Comparison of ENCODE assay signal across 16 cellular contexts in the genomic region with DNA sequence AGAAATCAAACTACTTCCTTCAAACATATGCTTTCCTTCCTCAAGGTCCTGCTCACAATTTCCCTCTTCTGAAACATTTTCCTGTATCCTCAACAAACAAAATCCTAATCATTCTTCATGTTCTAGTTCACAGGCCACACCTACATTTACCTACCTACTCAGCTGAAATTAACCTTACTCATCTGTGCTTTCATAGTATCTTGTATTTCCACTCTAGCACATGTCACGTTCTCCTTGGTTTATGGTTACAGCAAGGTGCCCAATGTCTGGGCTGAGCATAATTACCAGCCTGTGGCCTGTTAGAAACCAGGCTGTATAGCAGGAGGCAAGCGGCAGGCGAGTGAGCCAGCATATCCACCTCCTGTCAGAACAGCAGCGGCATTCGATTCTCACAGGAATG. TPM values are rescaled to one million over a fixed set of nuclear protein-coding genes. Genes with fewer than 3 reads are reported as not detected.
DNase-seq lines count a peak whose midpoint lies in the region; ATAC-seq, FAIRE-seq and TF ChIP-seq lines count a peak whose summit lies in the region.
"Had no signal": no experiment of that assay in that cellular context is flagged by ENCODE, and none has a peak within 500 bp of the region (broad histone marks: within the 10 kb centered on the region; RNA-seq: fewer than 3 reads in every experiment).

No MANE protein-coding gene starts in this region.

- H3K18ac ChIP-seq in mesenchymal stem cell (ENCODE audit: low read depth in 1 of 2, low read length in 2 of 2) = no peak overlapping the region

- H4K8ac ChIP-seq in mesenchymal stem cell (ENCODE audit: low read length) = no peak overlapping the region

- 91 to 93% methylated on average over 5 of the region's 5 CpGs for WGBS in esophagus, 2 donors
- WGBS in mesenchymal stem cell = 99% methylated on average over 5 of the region's 5 CpGs

- H3K4me3 Mint-ChIP-seq in T-helper 17 cell = no peak overlapping the region
- no peak overlapping the region for H3K4me3 Mint-ChIP-seq in GM23338
- H3K4me3 Mint-ChIP-seq: B cell; CD4-positive, alpha-beta memory T cell had no signal

- H3K27me3 Mint-ChIP-seq in T-helper 17 cell (no peaks in the 10 kb centered on the region), GM23338 (ENCODE audit: insufficient read depth, low read depth, poor library complexity) (no peaks in the 10 kb centered on the region)
- H3K27me3 Mint-ChIP-seq: B cell; CD4-positive, alpha-beta memory T cell had no signal

- H3K27me3 ChIP-seq in esophagus (ENCODE audit: control insufficient read depth in 1 of 2, insufficient read depth in 2 of 2, low read length in 2 of 2) (no peaks in the 10 kb centered on the region), mesenchymal stem cell (ENCODE audit: control insufficient read depth in 1 of 2, insufficient read depth in 1 of 2, low read length in 2 of 2) (no peaks in the 10 kb centered on the region), GM23338 (ENCODE audit: insufficient read depth) (no peaks in the 10 kb centered on the region)

- no peaks in the 10 kb centered on the region for H3K9me3 Mint-ChIP-seq in GM23338
- H3K9me3 Mint-ChIP-seq: CD4-positive, alpha-beta memory T cell had no signal

- H2BK5ac ChIP-seq in mesenchymal stem cell (ENCODE audit: low read depth, low read length, poor library complexity, severe bottlenecking) = no peak overlapping the region

- no peak for TF ChIP-seq CTCF in GM23338 (conservative IDR thresholded peaks at IDR 0.05; ENCODE audit: low read depth in 2 of 2)

- no peak for DNase-seq in GM12892 (ENCODE audit: insufficient read length)
- no peak for DNase-seq in T-helper 17 cell
- no peak for DNase-seq in mesenchymal stem cell
- no peak for DNase-seq in LoVo (ENCODE audit: low spot score)
- DNase-seq in NCI-H526 treated with DMSO at 0.1 percent for 48 hours (lab: John Stamatoyannopoulos, UW) = no peak
- DNase-seq in GM23338 (ENCODE audit: low spot score) = no peak
- DNase-seq: C1 segment of cervical spinal cord; CD4-positive, alpha-beta memory T cell; DMS79; HCEC 1CT had no signal

- H3K36me3 Mint-ChIP-seq in T-helper 17 cell (ENCODE audit: low read depth) (peaks cover 7% of the 10 kb centered on the region), GM23338 (ENCODE audit: low read depth) (peaks cover 89% of the 10 kb centered on the region)

- H3K36me3 ChIP-seq in esophagus (ENCODE audit: control insufficient read depth in 2 of 2, insufficient read depth in 2 of 2, low read length in 1 of 2) = peaks cover 4 to 8% of the 10 kb centered on the region in 2 donors
- H3K36me3 ChIP-seq in mesenchymal stem cell (ENCODE audit: control insufficient read depth in 1 of 2, insufficient read depth in 2 of 2, low read depth in 1 of 2, low read length in 2 of 2) = peaks cover 18 to 90% of the 10 kb centered on the region in 2 experiments
- peaks cover 67% of the 10 kb centered on the region for H3K36me3 ChIP-seq in GM23338 (ENCODE audit: insufficient read depth)

- no peak overlapping the region for H3K14ac ChIP-seq in mesenchymal stem cell (ENCODE audit: low read length in 2 of 2)

- peaks cover 20% of the 10 kb centered on the region for H3K79me1 ChIP-seq in mesenchymal stem cell (replicated peaks; ENCODE audit: low read length, poor library complexity, severe bottlenecking)

- H2AFZ ChIP-seq in mesenchymal stem cell (ENCODE audit: low read depth, low read length) (no peak overlapping the region), GM23338 (no peak overlapping the region)

- no peak overlapping the region for H2BK15ac ChIP-seq in mesenchymal stem cell (ENCODE audit: low read depth, poor library complexity, severe bottlenecking)

- no peak overlapping the region for H2AK5ac ChIP-seq in mesenchymal stem cell (ENCODE audit: low read length, severe bottlenecking)

- H3K9ac ChIP-seq in mesenchymal stem cell (ENCODE audit: low read length) = no peak overlapping the region

- no peaks in the 10 kb centered on the region for H3K4me1 ChIP-seq in esophagus (ENCODE audit: control insufficient read depth in 2 of 2, insufficient read depth in 2 of 2, low read length in 1 of 2)
- peaks cover 2% of the 10 kb centered on the region for H3K4me1 ChIP-seq in mesenchymal stem cell (ENCODE audit: control insufficient read depth, insufficient read depth, low read depth, low read length)
- H3K4me1 ChIP-seq in GM23338 (ENCODE audit: insufficient read depth) = no peaks in the 10 kb centered on the region

- no peaks in the 10 kb centered on the region for H3F3A ChIP-seq in GM23338 (replicated peaks; ENCODE audit: low read depth)

- peak overlapping the region; percentile 53 for H3K27ac Mint-ChIP-seq in T-helper 17 cell
- H3K27ac Mint-ChIP-seq in GM23338 = no peak overlapping the region
- H3K27ac Mint-ChIP-seq: B cell had no signal

- H2BK12ac ChIP-seq in mesenchymal stem cell (ENCODE audit: low read length in 2 of 2) = no peak overlapping the region

- H3K4me1 Mint-ChIP-seq in T-helper 17 cell (peaks cover 3% of the 10 kb centered on the region), GM23338 (no peaks in the 10 kb centered on the region)

- ATAC-seq in T-helper 17 cell (no peak), GM23338 (no peak)
- ATAC-seq: GM12878 had no signal

- H3K9me2 ChIP-seq in GM23338 (ENCODE audit: insufficient read depth) = no peaks in the 10 kb centered on the region

- no peak overlapping the region for H3K4ac ChIP-seq in mesenchymal stem cell (ENCODE audit: low read depth in 1 of 2, low read length in 2 of 2)

- no peak for TF ChIP-seq POLR2A in GM12892 (IDR thresholded peaks at IDR 0.05; ENCODE audit: low read depth, low read length)

- H3K27ac ChIP-seq in esophagus (ENCODE audit: low read depth in 2 of 2, low read length in 1 of 2) = peak overlapping the region; percentile 27 to 33
- no peak overlapping the region for H3K27ac ChIP-seq in mesenchymal stem cell (ENCODE audit: low read length, poor library complexity, severe bottlenecking)
- H3K27ac ChIP-seq in GM23338 (ENCODE audit: low read depth) = no peak overlapping the region
- H3K27ac ChIP-seq: HL-60 had no signal

- H3K4me2 ChIP-seq in mesenchymal stem cell (ENCODE audit: low read length, poor library complexity, severe bottlenecking) = no peak overlapping the region
- no peak overlapping the region for H3K4me2 ChIP-seq in GM23338

- H2BK120ac ChIP-seq in mesenchymal stem cell (ENCODE audit: low read depth, low read length) = peak overlapping the region; percentile 5

- FAIRE-seq in GM12892 (lab: Jason Lieb, UNC) = peak; percentile 67
- FAIRE-seq: A204.1, GM12878, GM19239 had no signal

- H3K9me3 ChIP-seq in T-helper 17 cell (ENCODE audit: control insufficient read depth, low read length, poor library complexity, severe bottlenecking) (no peaks in the 10 kb centered on the region), esophagus (ENCODE audit: control insufficient read depth in 2 of 2, insufficient read depth in 1 of 2, low read depth in 1 of 2, low read length in 1 of 2) (no peaks in the 10 kb centered on the region), mesenchymal stem cell (ENCODE audit: control insufficient read depth, low read length) (no peaks in the 10 kb centered on the region)

- peaks cover 98% of the 10 kb centered on the region for H3K79me2 ChIP-seq in GM23338 (replicated peaks; ENCODE audit: insufficient read depth)

- H3K4me3 ChIP-seq in esophagus (ENCODE audit: low read depth in 1 of 2, low read length in 2 of 2) (no peak overlapping the region), mesenchymal stem cell (ENCODE audit: insufficient read depth in 1 of 2, low read depth in 1 of 2, low read length in 2 of 2) (no peak overlapping the region), GM23338 (no peak overlapping the region)
- H3K4me3 ChIP-seq: GM12878 had no signal

- H4K20me1 ChIP-seq in GM23338 (replicated peaks; ENCODE audit: insufficient read depth) = peaks cover 20% of the 10 kb centered on the region

- no peak overlapping the region for H3K23ac ChIP-seq in mesenchymal stem cell (ENCODE audit: low read length in 2 of 2)

- peak overlapping the region; percentile 39 for H4K91ac ChIP-seq in mesenchymal stem cell (ENCODE audit: low read length)

TF ChIP-seq in GM23338, 12 proteins besides CTCF, POLR2A, EP300 and RAD21 (continues in another document):
- TF ChIP-seq NANOG (IDR thresholded peaks at IDR 0.05; ENCODE audit: borderline replicate concordance) (no peak), CREB1 (CRISPR knock-in tag; IDR thresholded peaks at IDR 0.05; ENCODE audit: low read depth) (no peak), STAT1 (IDR thresholded peaks at IDR 0.05; ENCODE audit: unreplicated experiment) (no peak), EZH2 (IDR thresholded peaks at IDR 0.05; ENCODE audit: low read depth, unreplicated experiment) (no peak), ZNF331 (CRISPR knock-in tag; IDR thresholded peaks at IDR 0.05; ENCODE audit: low read depth) (no peak), ZNF114 (CRISPR knock-in tag; IDR thresholded peaks at IDR 0.05) (no peak)
- TF ChIP-seq, protein P1, sequence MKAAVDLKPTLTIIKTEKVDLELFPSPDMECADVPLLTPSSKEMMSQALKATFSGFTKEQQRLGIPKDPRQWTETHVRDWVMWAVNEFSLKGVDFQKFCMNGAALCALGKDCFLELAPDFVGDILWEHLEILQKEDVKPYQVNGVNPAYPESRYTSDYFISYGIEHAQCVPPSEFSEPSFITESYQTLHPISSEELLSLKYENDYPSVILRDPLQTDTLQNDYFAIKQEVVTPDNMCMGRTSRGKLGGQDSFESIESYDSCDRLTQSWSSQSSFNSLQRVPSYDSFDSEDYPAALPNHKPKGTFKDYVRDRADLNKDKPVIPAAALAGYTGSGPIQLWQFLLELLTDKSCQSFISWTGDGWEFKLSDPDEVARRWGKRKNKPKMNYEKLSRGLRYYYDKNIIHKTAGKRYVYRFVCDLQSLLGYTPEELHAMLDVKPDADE (IDR thresholded peaks at IDR 0.05) = no peak

RNA-seq across cellular contexts. Expression of gene DCUN1D5, which starts 13.2 kb away (rescaled TPM):
- polyA plus RNA-seq in GM12892 (2012; ENCODE audit: missing spikeins) = 49.8 TPM
- 10 to 100 TPM; 13.9 to 14.0 TPM for total RNA-seq in T-helper 17 cell
- 10 to 100 TPM in 1 of 2 donors, 1 to 10 TPM in 1; 6.9 to 26.4 TPM for polyA plus RNA-seq in esophagus
- polyA plus RNA-seq in mesenchymal stem cell (2013, experiment 1 of 2) = 78.2 TPM
- polyA plus RNA-seq in mesenchymal stem cell (2013, experiment 2 of 2) = 83.8 TPM
- 175 and 189 TPM in 2 replicates for total RNA-seq in GM23338 (2014; rRNA removed; shearing (Covaris generic))
- polyA plus RNA-seq in GM23338 (2016; fragmentation: Nextera tagmentation; extraction: Ambion mirVana) = 121 and 136 TPM in 2 replicates

RNA-seq across cellular contexts. Expression of gene DYNC2H1, which starts 30.5 kb away (rescaled TPM):
- polyA plus RNA-seq in GM12892 (2012; ENCODE audit: missing spikeins) = 0.25 TPM
- total RNA-seq in T-helper 17 cell = 1 to 10 TPM; 2.2 to 3.6 TPM
- polyA plus RNA-seq in esophagus (1 to 10 TPM; 4.5 to 6.0 TPM), GM23338 (2016; fragmentation: Nextera tagmentation; extraction: Ambion mirVana) (22.5 and 23.3 TPM in 2 replicates)
- 6.5 TPM for polyA plus RNA-seq in mesenchymal stem cell (2013, experiment 1 of 2)
- polyA plus RNA-seq in mesenchymal stem cell (2013, experiment 2 of 2) = 7.6 TPM
- 19.3 and 23.5 TPM in 2 replicates for total RNA-seq in GM23338 (2014; rRNA removed; shearing (Covaris generic))

Comparison
In these comparisons a context has a peak if more than half of its experiments do, and no peak if none do; other contexts are left out.
1. H3K27ac ChIP-seq: peak in esophagus (2 of 2); none in mesenchymal stem cell (single experiment) and GM23338 (single experiment).
2. RNA of gene DCUN1D5, which starts 13.2 kb away (total RNA-seq): 175 to 189 TPM in GM23338; 13.9 to 14.0 TPM in T-helper 17 cell; every median in the first group is over 10 times any median in the second.